ENCODE assay signal across 1 cellular context in genomic region chr16:25269879-25270278, GRCh38.
TF ChIP-seq lines count a peak whose summit lies in the region.

No MANE protein-coding gene starts in this region.

TF ChIP-seq in WTC11, 78 proteins besides CTCF, POLR2A, EP300 and RAD21 (continued from another document):
- TF ChIP-seq, protein P1, sequence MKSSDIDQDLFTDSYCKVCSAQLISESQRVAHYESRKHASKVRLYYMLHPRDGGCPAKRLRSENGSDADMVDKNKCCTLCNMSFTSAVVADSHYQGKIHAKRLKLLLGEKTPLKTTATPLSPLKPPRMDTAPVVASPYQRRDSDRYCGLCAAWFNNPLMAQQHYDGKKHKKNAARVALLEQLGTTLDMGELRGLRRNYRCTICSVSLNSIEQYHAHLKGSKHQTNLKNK (CRISPR knock-in tag; IDR thresholded peaks at IDR 0.05): no peak
